ENCODE assay signal across 8 cellular contexts in genomic region chr20:5127204-5127858, GRCh38. TPM values are rescaled to one million over a fixed set of nuclear protein-coding genes. Genes with fewer than 3 reads are reported as not detected.
DNase-seq lines count a peak whose midpoint lies in the region; ATAC-seq and TF ChIP-seq lines count a peak whose summit lies in the region.

No MANE protein-coding gene starts in this region.

- no peaks in the 10 kb centered on the region for H3K36me3 Mint-ChIP-seq in chondrocyte (ENCODE audit: low read depth)

- no peak for TF ChIP-seq CTCF in chondrocyte (IDR thresholded peaks at IDR 0.05)

- H3K4me3 Mint-ChIP-seq in chondrocyte (ENCODE audit: unreplicated experiment): peak overlapping the region; percentile 96

- no peaks in the 10 kb centered on the region for H3K9me3 Mint-ChIP-seq in chondrocyte (ENCODE audit: low read depth)

- peak; percentile 31 for ATAC-seq in HG02970 (IDR thresholded peaks at IDR 0.05; ENCODE audit: low FRiP score, unreplicated experiment)
- ATAC-seq in left lobe of liver: peak; percentile 11

- no peaks in the 10 kb centered on the region for H3K27me3 Mint-ChIP-seq in chondrocyte (ENCODE audit: low read depth)

- peak overlapping the region; percentile 93 for H3K27ac Mint-ChIP-seq in chondrocyte (ENCODE audit: unreplicated experiment)

- DNase-seq in NCI-H1417 (lab: John Stamatoyannopoulos, UW) (peak; percentile 73 to 87 (median 79)), NCI-H1417 treated with DMSO at 0.1 percent for 48 hours (lab: John Stamatoyannopoulos, UW) (no peak), NCI-H2107 treated with DMSO at 0.1 percent for 48 hours (lab: John Stamatoyannopoulos, UW; ENCODE audit: unreplicated experiment) (peak; percentile 52), chondrocyte (ENCODE audit: low spot score) (no peak), left lobe of liver (ENCODE audit: low spot score) (peak; percentile 55)
- DNase-seq in activated CD4-positive, alpha-beta T cell treated with anti-CD3 and anti-CD28 coated beads for 1 hour: peak; percentile 43
- peak; percentile 68 for DNase-seq in stimulated activated CD4-positive, alpha-beta T cell treated with anti-CD3 and anti-CD28 coated beads, Interleukin-4, amount 100 ng/mL, for 24 hours

- peaks cover 34% of the 10 kb centered on the region for H3K4me1 Mint-ChIP-seq in chondrocyte (ENCODE audit: low read depth)

RNA-seq across cellular contexts. Expression of gene CDS2, which starts 0.5 kb away (rescaled TPM):
- total RNA-seq in chondrocyte (33.0 to 46.9 TPM (median 42.9 TPM) in 3 replicates), left lobe of liver (29.9 TPM)

RNA-seq across cellular contexts. Expression of gene PCNA, which starts 7.6 kb away (rescaled TPM):
- total RNA-seq in chondrocyte (46.3 to 117 TPM (median 49.4 TPM) in 3 replicates), left lobe of liver (18.5 TPM)

RNA-seq across cellular contexts. Expression of gene TMEM230, which starts 14.5 kb away (rescaled TPM):
- total RNA-seq in chondrocyte (92.8 to 118 TPM (median 93.8 TPM) in 3 replicates), left lobe of liver (70.8 TPM)

Comparison
In these comparisons a context has a peak if more than half of its experiments do, and no peak if none do; other contexts are left out.
1. DNase-seq: peak in NCI-H1417 (3 of 3), NCI-H2107 treated with DMSO at 0.1 percent for 48 hours (single experiment), activated CD4-positive, alpha-beta T cell treated with anti-CD3 and anti-CD28 coated beads for 1 hour (single experiment), left lobe of liver (single experiment) and stimulated activated CD4-positive, alpha-beta T cell treated with anti-CD3 and anti-CD28 coated beads, Interleukin-4, amount 100 ng/mL, for 24 hours (single experiment); none in NCI-H1417 treated with DMSO at 0.1 percent for 48 hours (single experiment) and chondrocyte (single experiment).